15 cellular contexts compared by ENCODE assay signal in genomic region chr10:129891806-129892205, GRCh38.
A peak's percentile ranks its signal among the peaks of the same experiment; 100 is the strongest.
DNase-seq lines count a peak whose midpoint lies in the region; ATAC-seq and TF ChIP-seq lines count a peak whose summit lies in the region.
"Had no signal": no experiment of that assay in that cellular context is flagged by ENCODE, and none has a peak within 500 bp of the region (broad histone marks: within the 10 kb centered on the region; RNA-seq: fewer than 3 reads in every experiment).

No MANE protein-coding gene starts in this region.

- H3K36me3 ChIP-seq in A673 (ENCODE audit: insufficient read depth, low read length, poor library complexity, severe bottlenecking), result no peaks in the 10 kb centered on the region
- H3K36me3 ChIP-seq in left ventricle myocardium inferior, result peaks cover 7% of the 10 kb centered on the region
- H3K36me3 ChIP-seq in psoas muscle (ENCODE audit: insufficient read depth in 1 of 2, low read depth in 1 of 2), result no peaks in the 10 kb centered on the region
- H3K36me3 ChIP-seq: BLaER1 treated with 17β-estradiol and CSF1 and Interleukin-3, amounts not matched to agents 10 nM and 100 nM; HAP-1 had no signal

- H3K9me3 ChIP-seq in A673 (ENCODE audit: low read depth, low read length, poor library complexity, severe bottlenecking) (no peaks in the 10 kb centered on the region), left ventricle myocardium inferior (replicated peaks) (no peaks in the 10 kb centered on the region), psoas muscle (no peaks in the 10 kb centered on the region)
- H3K9me3 ChIP-seq: BLaER1 treated with 17β-estradiol and CSF1 and Interleukin-3, amounts not matched to agents 10 nM and 100 nM; HAP-1 had no signal

- peak in 2 of 4 donors; percentile 38 to 51 for ATAC-seq in psoas muscle
- no peak for ATAC-seq in GM18505 (IDR thresholded peaks at IDR 0.05; ENCODE audit: unreplicated experiment)
- no peak for ATAC-seq in activated CD8-positive, alpha-beta T cell treated with anti-CD3 and anti-CD28 coated beads for 36 hours
- no peak for ATAC-seq in T-cell (replicated peaks in 1 of 4)
- ATAC-seq in GM21825 (IDR thresholded peaks at IDR 0.05; ENCODE audit: unreplicated experiment), result no peak

- no peaks in the 10 kb centered on the region for H3K27me3 ChIP-seq in A673 (replicated peaks; ENCODE audit: insufficient read depth, low read depth, low read length, poor library complexity)
- H3K27me3 ChIP-seq in left ventricle myocardium inferior (ENCODE audit: low read depth), result peaks cover 15% of the 10 kb centered on the region
- H3K27me3 ChIP-seq in psoas muscle (ENCODE audit: insufficient read depth in 3 of 3, low read length in 2 of 3), result no peaks in the 10 kb centered on the region
- H3K27me3 ChIP-seq: BLaER1 treated with 17β-estradiol and CSF1 and Interleukin-3, amounts not matched to agents 10 nM and 100 nM had no signal

- no peaks in the 10 kb centered on the region for H3K9me3 Mint-ChIP-seq in activated CD8-positive, alpha-beta T cell treated with anti-CD3 and anti-CD28 coated beads for 36 hours
- H3K9me3 Mint-ChIP-seq in T-cell, result no peaks in the 10 kb centered on the region

- TF ChIP-seq POLR2A in GM18505 (IDR thresholded peaks at IDR 0.05; ENCODE audit: borderline replicate concordance, extremely low read depth, insufficient read depth, insufficient read length), result no peak

- H3K27ac ChIP-seq in A673 (ENCODE audit: low read depth, low read length, poor library complexity, severe bottlenecking), result peak overlapping the region; percentile 21
- H3K27ac ChIP-seq in left ventricle myocardium inferior (replicated peaks), result peak overlapping the region; percentile 78
- peak overlapping the region; percentile 63 for H3K27ac ChIP-seq in psoas muscle
- H3K27ac ChIP-seq: BLaER1 treated with 17β-estradiol and CSF1 and Interleukin-3, amounts not matched to agents 10 nM and 100 nM had no signal

- H3K4me1 ChIP-seq in A673 (ENCODE audit: insufficient read depth, low read length, poor library complexity, severe bottlenecking) (peaks cover 60% of the 10 kb centered on the region), left ventricle myocardium inferior (peaks cover 76% of the 10 kb centered on the region), psoas muscle (peaks cover 32% of the 10 kb centered on the region)

- no peaks in the 10 kb centered on the region for H3K4me1 Mint-ChIP-seq in activated CD8-positive, alpha-beta T cell treated with anti-CD3 and anti-CD28 coated beads for 36 hours (ENCODE audit: low read depth)
- H3K4me1 Mint-ChIP-seq in T-cell, result no peaks in the 10 kb centered on the region

- H3K27ac Mint-ChIP-seq in activated CD8-positive, alpha-beta T cell treated with anti-CD3 and anti-CD28 coated beads for 36 hours, result no peak overlapping the region
- H3K27ac Mint-ChIP-seq in T-cell, result no peak overlapping the region

- peaks cover 1% of the 10 kb centered on the region for H3K27me3 Mint-ChIP-seq in activated CD8-positive, alpha-beta T cell treated with anti-CD3 and anti-CD28 coated beads for 36 hours
- peaks cover 9 to 10% of the 10 kb centered on the region in 2 donors for H3K27me3 Mint-ChIP-seq in T-cell

- H3K4me3 ChIP-seq in A673 (ENCODE audit: low read depth, low read length, poor library complexity, severe bottlenecking), result no peak overlapping the region
- peak overlapping the region; percentile 43 for H3K4me3 ChIP-seq in left ventricle myocardium inferior
- peak overlapping the region; percentile 21 for H3K4me3 ChIP-seq in psoas muscle
- H3K4me3 ChIP-seq: BLaER1 treated with 17β-estradiol and CSF1 and Interleukin-3, amounts not matched to agents 10 nM and 100 nM; HAP-1 had no signal

- no TSS peak for BruUV-seq in A673 (replicated peaks; lab: Mats Ljungman, UMichigan)

- CTCF ChIA-PET in A673 (lab: Charles Lee), result interaction anchor here (0.5 kb wide), 1 partner anchor 1270 kb away, joined by 6 read pairs; no protein-coding TSS in a partner anchor
- CTCF ChIA-PET in activated CD8-positive, alpha-beta T cell treated with anti-CD3 and anti-CD28 coated beads for 36 hours (lab: Charles Lee), result interaction anchor here (1.2 to 1.4 kb wide), 2 partner anchors 9 to 235 kb away, joined by 3 to 9 read pairs; no protein-coding TSS in a partner anchor
- CTCF ChIA-PET in T-cell (lab: Charles Lee), result interaction anchor here in 1 of 2 donors (0.5 kb wide), 1 partner anchor 233 kb away, joined by 3 read pairs; no protein-coding TSS in a partner anchor

- DNase-seq in A673 (ENCODE audit: low spot score) (no peak), dermis blood vessel endothelial cell (peak; percentile 44), left ventricle myocardium inferior (peak; percentile 44), psoas muscle (peak in 1 of 2 donors; percentile 64), T-cell (no peak)
- DNase-seq in activated CD8-positive, alpha-beta T cell treated with anti-CD3 and anti-CD28 coated beads for 36 hours, result no peak
- DNase-seq: 8988T, IMR-90, Kasumi-1, NCI-H2029, NCI-H524 had no signal

- POLR2A ChIA-PET in A673 (lab: Charles Lee; ENCODE audit: low non-redundant PET) (no interaction called here), T-cell (lab: Charles Lee) (no interaction called here)
- POLR2A ChIA-PET in activated CD8-positive, alpha-beta T cell treated with anti-CD3 and anti-CD28 coated beads for 36 hours (lab: Charles Lee), result no interaction called here

- intact Hi-C loops in A673 (cut with micrococcal nuclease; ENCODE audit: unreplicated experiment) (loop anchor here (5.0 kb wide), 1 partner anchor 70 kb away; the partner anchor contains the start of gene EBF3), left ventricle myocardium inferior (cut with micrococcal nuclease) (loop anchor here (10.0 kb wide), 1 partner anchor 53 kb away; no protein-coding TSS in a partner anchor), psoas muscle (cut with DNase I) (loop anchor here in 1 of 2 donors (5.0 kb wide), 1 partner anchor 50 kb away; no protein-coding TSS in a partner anchor)
- intact Hi-C loops in activated CD8-positive, alpha-beta T cell treated with anti-CD3 and anti-CD28 coated beads for 36 hours (cut with micrococcal nuclease), result loop anchor here (5.0 kb wide), 1 partner anchor 80 kb away; no protein-coding TSS in a partner anchor

- no peak overlapping the region for H3K4me3 Mint-ChIP-seq in activated CD8-positive, alpha-beta T cell treated with anti-CD3 and anti-CD28 coated beads for 36 hours
- no peak overlapping the region for H3K4me3 Mint-ChIP-seq in T-cell

- no peaks in the 10 kb centered on the region for H3K36me3 Mint-ChIP-seq in activated CD8-positive, alpha-beta T cell treated with anti-CD3 and anti-CD28 coated beads for 36 hours (ENCODE audit: low read depth)
- H3K36me3 Mint-ChIP-seq in T-cell, result no peaks in the 10 kb centered on the region

- TF ChIP-seq CTCF in A673 (conservative IDR thresholded peaks at IDR 0.05; ENCODE audit: low read depth, low read length) (no peak), left ventricle myocardium inferior (IDR thresholded peaks at IDR 0.05; ENCODE audit: borderline replicate concordance) (no peak), psoas muscle (IDR thresholded peaks at IDR 0.05) (no peak)
- TF ChIP-seq CTCF in activated CD8-positive, alpha-beta T cell treated with anti-CD3 and anti-CD28 coated beads for 36 hours (IDR thresholded peaks at IDR 0.05), result no peak

- 42 to 61% (median 51%) methylated on average over 13 of the region's 13 CpGs for WGBS in psoas muscle, 3 donors

Comparison
In these comparisons a context has a peak if more than half of its experiments do, and no peak if none do; other contexts are left out.
1. DNase-seq: peak in dermis blood vessel endothelial cell (single experiment) and left ventricle myocardium inferior (single experiment); none in A673 (single experiment), activated CD8-positive, alpha-beta T cell treated with anti-CD3 and anti-CD28 coated beads for 36 hours (single experiment) and T-cell (0 of 34).
2. H3K27ac ChIP-seq: peak in every context shown above with its lines; median percentile 78 in left ventricle myocardium inferior; 63 in psoas muscle; 21 in A673.